ENCODE assay signal across 8 cellular contexts in genomic region chr21:33379934-33380333, GRCh38. TPM values are rescaled to one million over a fixed set of nuclear protein-coding genes. Genes with fewer than 3 reads are reported as not detected.
DNase-seq lines count a peak whose midpoint lies in the region; ATAC-seq and TF ChIP-seq lines count a peak whose summit lies in the region.
"Not testable (repeated sequence)": the region's sequence is repeated elsewhere in the genome, so short reads cannot be mapped to it uniquely, and the experiment has no call there.

No MANE protein-coding gene starts in this region.

- H3K9ac ChIP-seq in BLaER1 treated with 17β-estradiol and CSF1 and Interleukin-3, amounts not matched to agents 10 nM and 100 nM: peak overlapping the region; percentile 73 to 93 (median 87)

- not testable (repeated sequence) for H4K20me1 ChIP-seq in BLaER1 treated with 17β-estradiol and CSF1 and Interleukin-3, amounts not matched to agents 10 nM and 100 nM

- peak overlapping the region in 7 of 10 experiments; percentile 14 to 40 (median 31); a peak in 9 of 20 replicates for H3K4me3 ChIP-seq in BLaER1 treated with 17β-estradiol and CSF1 and Interleukin-3, amounts not matched to agents 10 nM and 100 nM
- not testable (repeated sequence) for H3K4me3 ChIP-seq in choroid plexus epithelial cell (ENCODE audit: low read depth, low read length); thoracic aorta

- H3K27me3 Mint-ChIP-seq in activated CD8-positive, alpha-beta memory T cell treated with anti-CD3 and anti-CD28 coated beads, Interleukin-2, amount 10 ng/mL, durations not matched to agents 7 days and 5 days: peaks cover 77% of the 10 kb centered on the region
- H3K27me3 Mint-ChIP-seq in natural killer cell treated with Interleukin-12 subunit alpha and Interleukin-12 subunit beta and Interleukin-15 and Interleukin-18, amount 100 ng/mL, for 72 hours: peaks cover 29 to 49% of the 10 kb centered on the region in 2 donors

- not testable (repeated sequence) for H3K27me3 ChIP-seq in BLaER1 treated with 17β-estradiol and CSF1 and Interleukin-3, amounts not matched to agents 10 nM and 100 nM; thoracic aorta (replicated peaks; ENCODE audit: insufficient read depth)

- DNase-seq in RPMI8226 (peak; percentile 63), choroid plexus epithelial cell (ENCODE audit: low read depth) (peak; percentile 80)
- not testable (repeated sequence) for DNase-seq in activated CD8-positive, alpha-beta memory T cell treated with anti-CD3 and anti-CD28 coated beads, Interleukin-2, amount 10 ng/mL, durations not matched to agents 7 days and 5 days; left ventricle myocardium superior; thoracic aorta (ENCODE audit: low spot score)
- DNase-seq in natural killer cell treated with Interleukin-12 subunit alpha and Interleukin-12 subunit beta and Interleukin-15 and Interleukin-18, amount 100 ng/mL, for 72 hours (ENCODE audit: low spot score): peak; percentile 44

- H3K4me1 ChIP-seq in BLaER1 treated with 17β-estradiol and CSF1 and Interleukin-3, amounts not matched to agents 10 nM and 100 nM: peaks cover 65 to 100% (median 99%) of the 10 kb centered on the region in 10 experiments
- H3K4me1 ChIP-seq in thoracic aorta (ENCODE audit: control insufficient read depth in 1 of 2, low read depth in 2 of 2): peaks cover 24 to 52% of the 10 kb centered on the region in 2 donors

- H3K4me1 Mint-ChIP-seq in activated CD8-positive, alpha-beta memory T cell treated with anti-CD3 and anti-CD28 coated beads, Interleukin-2, amount 10 ng/mL, durations not matched to agents 7 days and 5 days: peaks cover 57% of the 10 kb centered on the region
- peaks cover 43 to 55% of the 10 kb centered on the region in 2 donors for H3K4me1 Mint-ChIP-seq in natural killer cell treated with Interleukin-12 subunit alpha and Interleukin-12 subunit beta and Interleukin-15 and Interleukin-18, amount 100 ng/mL, for 72 hours (ENCODE audit: low read depth in 2 of 2)

- CTCF ChIA-PET in activated CD8-positive, alpha-beta memory T cell treated with anti-CD3 and anti-CD28 coated beads, Interleukin-2, amount 10 ng/mL, durations not matched to agents 7 days and 5 days (lab: Charles Lee): interaction anchor here (0.8 to 8.7 kb wide), 6 partner anchors 14 to 182 kb away, joined by 3 to 62 read pairs (median 6); no protein-coding TSS in a partner anchor

- not testable (repeated sequence) for ATAC-seq in activated CD8-positive, alpha-beta memory T cell treated with anti-CD3 and anti-CD28 coated beads, Interleukin-2, amount 10 ng/mL, durations not matched to agents 7 days and 5 days; natural killer cell treated with Interleukin-12 subunit alpha and Interleukin-12 subunit beta and Interleukin-15 and Interleukin-18, amount 100 ng/mL, for 72 hours
- peak; percentile 62 for ATAC-seq in left ventricle myocardium superior
- peak; percentile 65 for ATAC-seq in thoracic aorta (ENCODE audit: insufficient number of reproducible peaks, low FRiP score, low read depth)

- intact Hi-C loops in left ventricle myocardium superior (cut with micrococcal nuclease): not testable (repeated sequence)

- not testable (repeated sequence) for H3K36me3 Mint-ChIP-seq in activated CD8-positive, alpha-beta memory T cell treated with anti-CD3 and anti-CD28 coated beads, Interleukin-2, amount 10 ng/mL, durations not matched to agents 7 days and 5 days; natural killer cell treated with Interleukin-12 subunit alpha and Interleukin-12 subunit beta and Interleukin-15 and Interleukin-18, amount 100 ng/mL, for 72 hours

- TF ChIP-seq CTCF in choroid plexus epithelial cell (conservative IDR thresholded peaks at IDR 0.05; ENCODE audit: low read depth, low read length); thoracic aorta (IDR thresholded peaks at IDR 0.05): not testable (repeated sequence)

- H3K27ac Mint-ChIP-seq in activated CD8-positive, alpha-beta memory T cell treated with anti-CD3 and anti-CD28 coated beads, Interleukin-2, amount 10 ng/mL, durations not matched to agents 7 days and 5 days: peak overlapping the region; percentile 52
- H3K27ac Mint-ChIP-seq in natural killer cell treated with Interleukin-12 subunit alpha and Interleukin-12 subunit beta and Interleukin-15 and Interleukin-18, amount 100 ng/mL, for 72 hours: peak overlapping the region; percentile 29 to 70

- not testable (repeated sequence) for H3K9me3 ChIP-seq in BLaER1 treated with 17β-estradiol and CSF1 and Interleukin-3, amounts not matched to agents 10 nM and 100 nM (replicated peaks in 1 of 11); KOPT-K1 (ENCODE audit: insufficient read depth, low read length, poor library complexity, severe bottlenecking); thoracic aorta

- H3K4me3 Mint-ChIP-seq in activated CD8-positive, alpha-beta memory T cell treated with anti-CD3 and anti-CD28 coated beads, Interleukin-2, amount 10 ng/mL, durations not matched to agents 7 days and 5 days: not testable (repeated sequence)
- peak overlapping the region; percentile 39 for H3K4me3 Mint-ChIP-seq in natural killer cell treated with Interleukin-12 subunit alpha and Interleukin-12 subunit beta and Interleukin-15 and Interleukin-18, amount 100 ng/mL, for 72 hours

- peak overlapping the region; percentile 87 to 98 (median 95) for H3K4me2 ChIP-seq in BLaER1 treated with 17β-estradiol and CSF1 and Interleukin-3, amounts not matched to agents 10 nM and 100 nM

- H3K9me3 Mint-ChIP-seq in activated CD8-positive, alpha-beta memory T cell treated with anti-CD3 and anti-CD28 coated beads, Interleukin-2, amount 10 ng/mL, durations not matched to agents 7 days and 5 days (ENCODE audit: low read depth); natural killer cell treated with Interleukin-12 subunit alpha and Interleukin-12 subunit beta and Interleukin-15 and Interleukin-18, amount 100 ng/mL, for 72 hours: not testable (repeated sequence)

- H3K36me3 ChIP-seq in BLaER1 treated with 17β-estradiol and CSF1 and Interleukin-3, amounts not matched to agents 10 nM and 100 nM; KOPT-K1 (ENCODE audit: insufficient read depth, low read length); thoracic aorta: not testable (repeated sequence)

- peak overlapping the region; percentile 87 to 99 (median 97) for H3K27ac ChIP-seq in BLaER1 treated with 17β-estradiol and CSF1 and Interleukin-3, amounts not matched to agents 10 nM and 100 nM
- H3K27ac ChIP-seq in KOPT-K1 (ENCODE audit: low read depth, low read length, poor library complexity, severe bottlenecking): peak overlapping the region; percentile 2
- peak overlapping the region; percentile 85 to 93 for H3K27ac ChIP-seq in thoracic aorta

RNA-seq across cellular contexts. Expression of gene IFNGR2, which starts 23.3 kb away (rescaled TPM):
- total RNA-seq in activated CD8-positive, alpha-beta memory T cell treated with anti-CD3 and anti-CD28 coated beads, Interleukin-2, amount 10 ng/mL, durations not matched to agents 7 days and 5 days: under 1 TPM; 0.30 to 0.96 TPM
- 35.1 TPM for total RNA-seq in left ventricle myocardium superior
- total RNA-seq in natural killer cell treated with Interleukin-12 subunit alpha and Interleukin-12 subunit beta and Interleukin-15 and Interleukin-18, amount 100 ng/mL, for 72 hours: 1 to 10 TPM in 1 of 2 donors, not detected in 1; 1.6 TPM
- total RNA-seq in thoracic aorta: 10 to 100 TPM; 67.3 to 72.2 TPM

RNA-seq across cellular contexts. Expression of gene IFNAR1, which starts 55.2 kb away (rescaled TPM):
- 10 to 100 TPM; 26.2 to 30.8 TPM for total RNA-seq in activated CD8-positive, alpha-beta memory T cell treated with anti-CD3 and anti-CD28 coated beads, Interleukin-2, amount 10 ng/mL, durations not matched to agents 7 days and 5 days
- total RNA-seq in left ventricle myocardium superior: 23.6 TPM
- 10 to 100 TPM; 16.0 to 16.6 TPM for total RNA-seq in natural killer cell treated with Interleukin-12 subunit alpha and Interleukin-12 subunit beta and Interleukin-15 and Interleukin-18, amount 100 ng/mL, for 72 hours
- total RNA-seq in thoracic aorta: 10 to 100 TPM; 31.3 to 61.9 TPM

Comparison
In these comparisons a context has a peak if more than half of its experiments do, and no peak if none do; other contexts are left out.
1. H3K27ac ChIP-seq: peak in every context shown above with its lines; median percentile 97 in BLaER1 treated with 17β-estradiol and CSF1 and Interleukin-3, amounts not matched to agents 10 nM and 100 nM; 89 in thoracic aorta; 2 in KOPT-K1.
2. RNA of gene IFNGR2, which starts 23.3 kb away (total RNA-seq): 67.3 to 72.2 TPM in thoracic aorta and 35.1 TPM in left ventricle myocardium superior (single experiment); 1.6 TPM in natural killer cell treated with Interleukin-12 subunit alpha and Interleukin-12 subunit beta and Interleukin-15 and Interleukin-18, amount 100 ng/mL, for 72 hours and 0.30 to 0.96 TPM in activated CD8-positive, alpha-beta memory T cell treated with anti-CD3 and anti-CD28 coated beads, Interleukin-2, amount 10 ng/mL, durations not matched to agents 7 days and 5 days; every median in the first group is over 10 times any median in the second.